ENCODE assay signal across 8 cellular contexts in genomic region chr1:61453111-61453961, GRCh38.
DNase-seq lines count a peak whose midpoint lies in the region; ATAC-seq, FAIRE-seq and TF ChIP-seq lines count a peak whose summit lies in the region.

No MANE protein-coding gene starts in this region.

- H3K79me2 ChIP-seq in GM23338 (replicated peaks; ENCODE audit: insufficient read depth), result no peaks in the 10 kb centered on the region

- H3K27me3 ChIP-seq in GM23338 (ENCODE audit: insufficient read depth), result no peaks in the 10 kb centered on the region
- H3K27me3 ChIP-seq in MG63, result no peaks in the 10 kb centered on the region

- H3K4me1 Mint-ChIP-seq in GM23338, result peaks cover 45% of the 10 kb centered on the region

- no peak overlapping the region for H3K4me3 ChIP-seq in GM23338
- H3K4me3 ChIP-seq in MG63, result no peak overlapping the region

- no peaks in the 10 kb centered on the region for H3K9me3 Mint-ChIP-seq in GM23338

- 0 out of 3 replicates have a peak overlapping the region, but pooled peaks have one; percentile 15 for H3K4me3 Mint-ChIP-seq in GM23338

- H3K27ac Mint-ChIP-seq in GM23338, result peak overlapping the region; percentile 50

- H3K9me2 ChIP-seq in GM23338 (ENCODE audit: insufficient read depth), result no peaks in the 10 kb centered on the region

- H3K27me3 Mint-ChIP-seq in GM23338 (ENCODE audit: insufficient read depth, low read depth, poor library complexity), result peaks cover 4% of the 10 kb centered on the region

- H3K36me3 Mint-ChIP-seq in GM23338 (ENCODE audit: low read depth), result no peaks in the 10 kb centered on the region

- H3K36me3 ChIP-seq in GM23338 (ENCODE audit: insufficient read depth) (no peaks in the 10 kb centered on the region), MG63 (no peaks in the 10 kb centered on the region)

- H3K4me2 ChIP-seq in GM23338, result peak overlapping the region; percentile 41

- no peak overlapping the region; the same call in 1 of the 2 replicates for H2AFZ ChIP-seq in GM23338

- no peaks in the 10 kb centered on the region for H3F3A ChIP-seq in GM23338 (replicated peaks; ENCODE audit: low read depth)

- H3K4me1 ChIP-seq in GM23338 (ENCODE audit: insufficient read depth), result peaks cover 34% of the 10 kb centered on the region

- DNase-seq in DMS114 treated with DMSO at 0.1 percent for 48 hours (lab: John Stamatoyannopoulos, UW; ENCODE audit: unreplicated experiment) (peak; percentile 65), GM23338 (ENCODE audit: low spot score) (peak; percentile 89), MG63 (peak; percentile 55), SHP77 treated with DMSO at 0.1 percent for 48 hours (lab: John Stamatoyannopoulos, UW) (peak; percentile 98), frontal cortex (ENCODE audit: low spot score in 2 of 2) (peak; percentile 39 to 62), omental fat pad (ENCODE audit: low spot score) (peak; percentile 70), superior temporal gyrus (ENCODE audit: extremely low spot score) (peak; percentile 91)
- peak; percentile 84 for DNase-seq in activated effector memory CD4-positive, alpha-beta T cell treated with anti-CD3 and anti-CD28 coated beads, Interleukin-2, amount 50 U/mL, for 16 hours

- peak; percentile 83 to 87 for TF ChIP-seq CTCF in GM23338 (conservative IDR thresholded peaks at IDR 0.05; ENCODE audit: low read depth in 2 of 2)
- no peak for TF ChIP-seq CTCF in omental fat pad (IDR thresholded peaks at IDR 0.05)

- H3K9me3 ChIP-seq in MG63, result no peaks in the 10 kb centered on the region

- H4K20me1 ChIP-seq in GM23338 (replicated peaks; ENCODE audit: insufficient read depth), result no peaks in the 10 kb centered on the region

- peak; percentile 93 for ATAC-seq in GM23338
- peak; percentile 93 for ATAC-seq in omental fat pad (ENCODE audit: low FRiP score)

- FAIRE-seq in frontal cortex (lab: Jason Lieb, UNC), result peak; percentile 13

- H3K27ac ChIP-seq in GM23338 (ENCODE audit: low read depth), result no peak overlapping the region

TF ChIP-seq in GM23338, 12 proteins besides CTCF, POLR2A, EP300 and RAD21:
- TF ChIP-seq POLR2AphosphoS5 (IDR thresholded peaks at IDR 0.05; ENCODE audit: low read depth) (no peak), ZNF114 (CRISPR knock-in tag; IDR thresholded peaks at IDR 0.05) (no peak)

Comparison
In these comparisons a context has a peak if more than half of its experiments do, and no peak if none do; other contexts are left out.
1. CTCF ChIP-seq: peak in GM23338 (2 of 2); none in omental fat pad (0 of 3).
2. Peak in every context shown above with its lines, with median percentiles within 50 percentile points of each other: DNase-seq.